ENCODE assay signal across 11 cellular contexts in the genomic region with DNA sequence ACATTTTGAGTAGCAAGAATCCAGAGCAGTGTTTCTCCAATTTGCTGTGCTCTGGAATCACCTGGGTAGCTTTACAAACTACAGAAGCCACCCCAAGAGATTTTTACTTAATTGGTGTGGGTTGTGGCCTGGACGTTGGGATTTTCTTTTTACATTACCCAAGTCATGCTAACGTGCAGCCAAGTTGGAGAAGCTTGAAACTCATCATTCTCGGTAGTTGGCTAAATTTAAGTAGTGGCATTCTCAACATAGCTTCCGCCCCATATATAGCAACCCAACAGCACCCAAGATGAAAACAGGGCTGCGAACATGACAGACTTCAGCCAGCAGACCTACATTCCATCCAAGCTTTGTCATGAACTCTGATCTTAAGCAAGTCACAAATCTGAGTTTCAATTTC. TPM values are rescaled to one million over a fixed set of nuclear protein-coding genes. Genes with fewer than 3 reads are reported as not detected.
DNase-seq lines count a peak whose midpoint lies in the region; ATAC-seq, FAIRE-seq and TF ChIP-seq lines count a peak whose summit lies in the region.
"Had no signal": no experiment of that assay in that cellular context is flagged by ENCODE, and none has a peak within 500 bp of the region (broad histone marks: within the 10 kb centered on the region; RNA-seq: fewer than 3 reads in every experiment).

No MANE protein-coding gene starts in this region.

- POLR2A ChIA-PET in OCI-LY7 (lab: Charles Lee), result interaction anchor here (0.5 to 3.7 kb wide), 12 partner anchors 20 to 1772 kb away, joined by 3 to 23 read pairs (median 3); no protein-coding TSS in a partner anchor

- no peak overlapping the region for H3K27ac Mint-ChIP-seq in endothelial cell (ENCODE audit: unreplicated experiment)

- peaks cover 27% of the 10 kb centered on the region for H3K4me1 Mint-ChIP-seq in endothelial cell (ENCODE audit: unreplicated experiment)

- H3K36me3 Mint-ChIP-seq in endothelial cell (ENCODE audit: low read depth, unreplicated experiment), result peaks cover 4% of the 10 kb centered on the region

- no peak overlapping the region for H3K4me3 ChIP-seq in BLaER1 treated with 17β-estradiol and CSF1 and Interleukin-3, amounts not matched to agents 10 nM and 100 nM
- peak overlapping the region; percentile 15 for H3K4me3 ChIP-seq in OCI-LY7 (ENCODE audit: low read depth, low read length, poor library complexity, severe bottlenecking)
- H3K4me3 ChIP-seq in kidney (ENCODE audit: low read length in 2 of 2), result peak overlapping the region in 1 of 2 donors; percentile 35
- no peak overlapping the region for H3K4me3 ChIP-seq in SJCRH30
- H3K4me3 ChIP-seq: ascending aorta had no signal

- H2AFZ ChIP-seq in OCI-LY7 (ENCODE audit: low read length), result 0 out of 2 replicates have a peak overlapping the region, but pooled peaks have one; percentile 6

- peaks cover 42% of the 10 kb centered on the region; the same call in 1 of the 2 replicates for H3K79me2 ChIP-seq in OCI-LY7 (ENCODE audit: insufficient read depth, low read depth, low read length)

- no TSS peak for BruUV-seq in OCI-LY7 (replicated peaks; lab: Mats Ljungman, UMichigan)

- H3K4me2 ChIP-seq in BLaER1 treated with 17β-estradiol and CSF1 and Interleukin-3, amounts not matched to agents 10 nM and 100 nM, result peak overlapping the region; percentile 37 to 98 (median 92); a peak in 21 of 22 replicates
- H3K4me2 ChIP-seq in OCI-LY7 (ENCODE audit: low read length), result peak overlapping the region; percentile 56

- DNase-seq in OCI-LY7 (ENCODE audit: low spot score) (peak; percentile 54), kidney (no peak), SJCRH30 (no peak), DMS 273 treated with DMSO at 0.1 percent for 48 hours (lab: John Stamatoyannopoulos, UW) (no peak), endothelial cell (ENCODE audit: low spot score) (no peak)
- DNase-seq: foreskin keratinocyte had no signal

- ATAC-seq in GM18517 (IDR thresholded peaks at IDR 0.05; ENCODE audit: unreplicated experiment) (peak; percentile 30), HG03159 (IDR thresholded peaks at IDR 0.05; ENCODE audit: unreplicated experiment) (no peak)
- ATAC-seq: foreskin keratinocyte had no signal

- peaks cover 0 to 16% (median 0%) of the 10 kb centered on the region in 11 experiments; a peak in 2 of 22 replicates for H4K20me1 ChIP-seq in BLaER1 treated with 17β-estradiol and CSF1 and Interleukin-3, amounts not matched to agents 10 nM and 100 nM
- no peaks in the 10 kb centered on the region for H4K20me1 ChIP-seq in OCI-LY7 (ENCODE audit: insufficient read depth, low read length)

- peak overlapping the region in 10 of 11 experiments; percentile 36 to 100 (median 100); a peak in 18 of 22 replicates for H3K27ac ChIP-seq in BLaER1 treated with 17β-estradiol and CSF1 and Interleukin-3, amounts not matched to agents 10 nM and 100 nM
- H3K27ac ChIP-seq in OCI-LY7 (ENCODE audit: low read depth, low read length, poor library complexity, severe bottlenecking) (peak overlapping the region; percentile 83), kidney (ENCODE audit: low read depth in 2 of 2, low read length in 2 of 2) (peak overlapping the region; percentile 33 to 75), SJCRH30 (no peak overlapping the region)
- H3K27ac ChIP-seq: foreskin keratinocyte had no signal

- peaks cover 95 to 100% (median 100%) of the 10 kb centered on the region in 10 experiments for H3K4me1 ChIP-seq in BLaER1 treated with 17β-estradiol and CSF1 and Interleukin-3, amounts not matched to agents 10 nM and 100 nM
- H3K4me1 ChIP-seq in OCI-LY7 (ENCODE audit: insufficient read depth, low read length, poor library complexity, severe bottlenecking), result peaks cover 94% of the 10 kb centered on the region
- H3K4me1 ChIP-seq in kidney (ENCODE audit: control insufficient read depth in 1 of 2, insufficient read depth in 1 of 2, low read depth in 1 of 2, low read length in 2 of 2), result peaks cover 12 to 33% of the 10 kb centered on the region in 2 donors
- H3K4me1 ChIP-seq in SJCRH30, result no peaks in the 10 kb centered on the region
- H3K4me1 ChIP-seq: ascending aorta, foreskin keratinocyte had no signal

- H3K9me3 ChIP-seq in BLaER1 treated with 17β-estradiol and CSF1 and Interleukin-3, amounts not matched to agents 10 nM and 100 nM (replicated peaks in 1 of 11), result no peaks in the 10 kb centered on the region
- H3K9me3 ChIP-seq in OCI-LY7 (ENCODE audit: low read length), result no peaks in the 10 kb centered on the region
- no peaks in the 10 kb centered on the region for H3K9me3 ChIP-seq in kidney (ENCODE audit: control insufficient read depth in 1 of 2, low read length in 2 of 2)
- H3K9me3 ChIP-seq in SJCRH30 (replicated peaks), result no peaks in the 10 kb centered on the region
- H3K9me3 ChIP-seq: ascending aorta had no signal

- intact Hi-C loops in OCI-LY7 (cut with micrococcal nuclease; ENCODE audit: unreplicated experiment), result no loop called here
- intact Hi-C loops in kidney (cut with DNase I), result no loop called here

- H3K36me3 ChIP-seq in BLaER1 treated with 17β-estradiol and CSF1 and Interleukin-3, amounts not matched to agents 10 nM and 100 nM, result peaks cover 0 to 57% (median 17%) of the 10 kb centered on the region in 11 experiments; a peak in 14 of 22 replicates
- H3K36me3 ChIP-seq in OCI-LY7 (ENCODE audit: insufficient read depth, low read length) (peaks cover 37% of the 10 kb centered on the region), kidney (ENCODE audit: control insufficient read depth in 1 of 2, insufficient read depth in 2 of 2, low read length in 2 of 2) (peaks cover 0 to 2% of the 10 kb centered on the region in 2 donors), SJCRH30 (peaks cover 43% of the 10 kb centered on the region)

- no peak for FAIRE-seq in kidney (lab: Jason Lieb, UNC)

- H3K9ac ChIP-seq in BLaER1 treated with 17β-estradiol and CSF1 and Interleukin-3, amounts not matched to agents 10 nM and 100 nM, result peak overlapping the region in 9 of 11 experiments; percentile 0 to 99 (median 96); a peak in 16 of 22 replicates
- no peak overlapping the region for H3K9ac ChIP-seq in kidney (ENCODE audit: low read length in 2 of 2)

- H3K9me3 Mint-ChIP-seq in endothelial cell (ENCODE audit: unreplicated experiment), result no peaks in the 10 kb centered on the region
- H3K9me3 Mint-ChIP-seq: neural crest cell had no signal

- H3K4me3 Mint-ChIP-seq in endothelial cell (ENCODE audit: unreplicated experiment), result no peak overlapping the region
- H3K4me3 Mint-ChIP-seq: neural crest cell had no signal

- no peaks in the 10 kb centered on the region for H3K9me2 ChIP-seq in OCI-LY7 (ENCODE audit: insufficient read depth, low read length)

- TF ChIP-seq CTCF in OCI-LY7 (conservative IDR thresholded peaks at IDR 0.05; ENCODE audit: low read length), result no peak
- no peak for TF ChIP-seq CTCF in kidney (IDR thresholded peaks at IDR 0.05; ENCODE audit: borderline replicate concordance, extremely low read depth, insufficient read depth)
- TF ChIP-seq CTCF in endothelial cell (IDR thresholded peaks at IDR 0.05; ENCODE audit: unreplicated experiment), result no peak

- peaks cover 5% of the 10 kb centered on the region for H3K27me3 Mint-ChIP-seq in endothelial cell (ENCODE audit: unreplicated experiment)

- no peaks in the 10 kb centered on the region for H3K27me3 ChIP-seq in BLaER1 treated with 17β-estradiol and CSF1 and Interleukin-3, amounts not matched to agents 10 nM and 100 nM
- H3K27me3 ChIP-seq in SJCRH30, result no peaks in the 10 kb centered on the region
- H3K27me3 ChIP-seq: ascending aorta, foreskin keratinocyte had no signal

- CTCF ChIA-PET in OCI-LY7 (lab: Charles Lee; ENCODE audit: unreplicated experiment), result interaction anchor here (0.6 kb wide), 1 partner anchor 205 kb away, joined by 3 read pairs; no protein-coding TSS in a partner anchor

RNA-seq across cellular contexts. Expression of a gene that starts 25.0 kb away (rescaled TPM):
- total RNA-seq in OCI-LY7 (2014; rRNA removed; shearing (Covaris generic)), result 88.6 and 154 TPM in 2 replicates
- total RNA-seq in OCI-LY7 (2022) (115 and 117 TPM in 2 replicates), kidney (205 TPM), endothelial cell (ENCODE audit: unreplicated experiment) (250 TPM)
- 523 TPM for polyA plus RNA-seq in kidney (ENCODE audit: insufficient read depth, low read depth, low replicate concordance)
- total RNA-seq in SJCRH30 (2014; rRNA removed; shearing (Covaris generic)), result 225 and 241 TPM in 2 replicates

RNA-seq across cellular contexts. Expression of a gene that starts 34.1 kb away (rescaled TPM):
- 5.6 and 6.6 TPM in 2 replicates for total RNA-seq in OCI-LY7 (2014; rRNA removed; shearing (Covaris generic))
- total RNA-seq in OCI-LY7 (2022), result 15.1 and 15.6 TPM in 2 replicates
- 34.1 TPM for total RNA-seq in kidney
- 45.2 TPM for polyA plus RNA-seq in kidney (ENCODE audit: insufficient read depth, low read depth, low replicate concordance)
- 6.1 and 7.2 TPM in 2 replicates for total RNA-seq in SJCRH30 (2014; rRNA removed; shearing (Covaris generic))
- 77.7 TPM for total RNA-seq in endothelial cell (ENCODE audit: unreplicated experiment)

Comparison
In these comparisons a context has a peak if more than half of its experiments do, and no peak if none do; other contexts are left out.
1. H3K9ac ChIP-seq: peak in BLaER1 treated with 17β-estradiol and CSF1 and Interleukin-3, amounts not matched to agents 10 nM and 100 nM (9 of 11); none in kidney (0 of 2).